Comparison of ENCODE assay signal across 10 cellular contexts in the genomic region with DNA sequence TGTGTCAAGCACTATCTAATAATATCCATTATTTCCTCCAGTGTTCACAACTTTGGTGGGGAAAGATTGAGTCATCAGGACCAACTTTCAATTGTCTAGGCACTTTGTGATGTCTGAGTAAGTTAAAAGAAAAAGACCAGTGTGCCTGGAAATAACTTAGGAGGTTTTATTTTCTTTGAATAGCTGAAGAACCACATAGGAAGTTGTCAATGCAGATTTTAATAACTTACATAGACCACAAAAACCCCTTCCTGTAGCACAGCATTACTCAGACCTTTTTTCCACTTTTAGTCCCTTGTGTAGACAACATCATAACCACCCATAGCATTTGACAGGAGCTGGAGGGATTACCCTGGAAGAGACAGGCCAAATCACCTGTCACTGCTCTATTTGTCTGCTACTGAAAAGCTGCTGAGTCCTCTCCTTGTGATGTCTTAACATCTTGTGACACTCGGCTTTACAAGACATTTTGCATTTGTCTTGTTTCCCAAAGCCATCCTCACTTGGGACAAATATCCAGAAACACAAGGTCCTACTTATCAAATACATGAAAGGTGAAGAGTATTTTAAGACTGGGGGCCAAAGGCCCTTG.
DNase-seq lines count a peak whose midpoint lies in the region; ATAC-seq and TF ChIP-seq lines count a peak whose summit lies in the region.
"Had no signal": no experiment of that assay in that cellular context is flagged by ENCODE, and none has a peak within 500 bp of the region (broad histone marks: within the 10 kb centered on the region; RNA-seq: fewer than 3 reads in every experiment).

No MANE protein-coding gene starts in this region.

- peak; percentile 97 for ATAC-seq in GM18508 (IDR thresholded peaks at IDR 0.05; ENCODE audit: insufficient read depth, unreplicated experiment)
- ATAC-seq in GM21381 (IDR thresholded peaks at IDR 0.05; ENCODE audit: unreplicated experiment): peak; percentile 93
- ATAC-seq in HG03097 (IDR thresholded peaks at IDR 0.05; ENCODE audit: low FRiP score, unreplicated experiment): peak; percentile 98
- ATAC-seq in omental fat pad (ENCODE audit: low FRiP score): no peak

- no peaks in the 10 kb centered on the region for H3K4me1 ChIP-seq in CD4-positive, alpha-beta memory T cell (ENCODE audit: insufficient read depth, low read length)

- no peak overlapping the region for H3K4me3 ChIP-seq in CD4-positive, alpha-beta memory T cell (ENCODE audit: low read length in 2 of 2)

- no peaks in the 10 kb centered on the region for H3K9me3 ChIP-seq in CD4-positive, alpha-beta memory T cell (ENCODE audit: control insufficient read depth in 1 of 2, low read length in 2 of 2)

- CTCF ChIA-PET in CD4-positive, alpha-beta memory T cell (lab: Charles Lee; ENCODE audit: partially characterized antibody): no interaction called here

- H3K4me3 Mint-ChIP-seq in activated T-helper 1 cell treated with anti-CD3 and anti-CD28 coated beads, Interleukin-12 subunit alpha, Interleukin-12 subunit beta, Interleukin-2, Interleukin-4 antibody, amounts not matched to agents 30 ng/mL and 10 ng/mL and 1 ng/mL, durations not matched to agents 14 hours and 24 hours and 36 hours: peak overlapping the region; percentile 16
- H3K4me3 Mint-ChIP-seq in CD4-positive, alpha-beta memory T cell: no peak overlapping the region

- H3K4me1 Mint-ChIP-seq in activated T-helper 1 cell treated with anti-CD3 and anti-CD28 coated beads, Interleukin-12 subunit alpha, Interleukin-12 subunit beta, Interleukin-2, Interleukin-4 antibody, amounts not matched to agents 30 ng/mL and 10 ng/mL and 1 ng/mL, durations not matched to agents 14 hours and 24 hours and 36 hours (ENCODE audit: low read depth): peaks cover 31% of the 10 kb centered on the region
- H3K4me1 Mint-ChIP-seq in CD4-positive, alpha-beta memory T cell: peaks cover 6 to 18% (median 9%) of the 10 kb centered on the region in 4 donors

- POLR2A ChIA-PET in CD4-positive, alpha-beta memory T cell (lab: Charles Lee; ENCODE audit: partially characterized antibody): no interaction called here

- intact Hi-C loops in activated T-helper 1 cell treated with anti-CD3 and anti-CD28 coated beads, Interleukin-12 subunit alpha, Interleukin-12 subunit beta, Interleukin-2, Interleukin-4 antibody, amounts not matched to agents 30 ng/mL and 10 ng/mL and 1 ng/mL, durations not matched to agents 14 hours and 24 hours and 36 hours (cut with micrococcal nuclease): loop anchor here (1.0 to 10.0 kb wide), 4 partner anchors 241 to 1032 kb away; a partner anchor contains a TSS
- intact Hi-C loops in CD4-positive, alpha-beta memory T cell (cut with micrococcal nuclease): no loop called here

- peaks cover 8% of the 10 kb centered on the region for H3K36me3 Mint-ChIP-seq in activated T-helper 1 cell treated with anti-CD3 and anti-CD28 coated beads, Interleukin-12 subunit alpha, Interleukin-12 subunit beta, Interleukin-2, Interleukin-4 antibody, amounts not matched to agents 30 ng/mL and 10 ng/mL and 1 ng/mL, durations not matched to agents 14 hours and 24 hours and 36 hours (ENCODE audit: low read depth)
- H3K36me3 Mint-ChIP-seq in CD4-positive, alpha-beta memory T cell: no peaks in the 10 kb centered on the region

- H3K27ac ChIP-seq in CD4-positive, alpha-beta memory T cell (ENCODE audit: low read depth, low read length): no peak overlapping the region

- no peak for TF ChIP-seq CTCF in omental fat pad (IDR thresholded peaks at IDR 0.05)

- peak; percentile 8 for DNase-seq in activated T-helper 1 cell treated with anti-CD3 and anti-CD28 coated beads, Interleukin-12 subunit alpha, Interleukin-12 subunit beta, Interleukin-2, Interleukin-4 antibody, amounts not matched to agents 30 ng/mL and 10 ng/mL and 1 ng/mL, durations not matched to agents 14 hours and 24 hours and 36 hours (ENCODE audit: low spot score)
- no peak for DNase-seq in CD4-positive, alpha-beta memory T cell
- DNase-seq in NCI-H345 treated with DMSO at 0.1 percent for 48 hours (lab: John Stamatoyannopoulos, UW; ENCODE audit: unreplicated experiment) (no peak), omental fat pad (ENCODE audit: low spot score) (no peak), activated gamma-delta T cell treated with Interleukin-2 at 50 U/mL for 16 hours (no peak)
- DNase-seq: NCI-H510A; stimulated activated CD4-positive, alpha-beta T cell treated with anti-CD3 and anti-CD28 coated beads, Interleukin-2, amount 100 ng/mL, for 48 hours had no signal

- H3K27ac Mint-ChIP-seq in activated T-helper 1 cell treated with anti-CD3 and anti-CD28 coated beads, Interleukin-12 subunit alpha, Interleukin-12 subunit beta, Interleukin-2, Interleukin-4 antibody, amounts not matched to agents 30 ng/mL and 10 ng/mL and 1 ng/mL, durations not matched to agents 14 hours and 24 hours and 36 hours: peak overlapping the region; percentile 3
- H3K27ac Mint-ChIP-seq in CD4-positive, alpha-beta memory T cell: no peak overlapping the region

- H3K9me3 Mint-ChIP-seq in activated T-helper 1 cell treated with anti-CD3 and anti-CD28 coated beads, Interleukin-12 subunit alpha, Interleukin-12 subunit beta, Interleukin-2, Interleukin-4 antibody, amounts not matched to agents 30 ng/mL and 10 ng/mL and 1 ng/mL, durations not matched to agents 14 hours and 24 hours and 36 hours: peaks cover 32% of the 10 kb centered on the region
- peaks cover 0 to 2% (median 0%) of the 10 kb centered on the region in 8 donors for H3K9me3 Mint-ChIP-seq in CD4-positive, alpha-beta memory T cell

- peaks cover 2% of the 10 kb centered on the region for H3K27me3 Mint-ChIP-seq in activated T-helper 1 cell treated with anti-CD3 and anti-CD28 coated beads, Interleukin-12 subunit alpha, Interleukin-12 subunit beta, Interleukin-2, Interleukin-4 antibody, amounts not matched to agents 30 ng/mL and 10 ng/mL and 1 ng/mL, durations not matched to agents 14 hours and 24 hours and 36 hours (ENCODE audit: insufficient read depth)
- H3K27me3 Mint-ChIP-seq in CD4-positive, alpha-beta memory T cell: no peaks in the 10 kb centered on the region

- no peaks in the 10 kb centered on the region for H3K36me3 ChIP-seq in CD4-positive, alpha-beta memory T cell (ENCODE audit: insufficient read depth, low read length)

- H3K27me3 ChIP-seq in CD4-positive, alpha-beta memory T cell (ENCODE audit: insufficient read depth, low read length): no peaks in the 10 kb centered on the region
